ENCODE assay signal across 23 cellular contexts in genomic region chr2:232481322-232482140, GRCh38. TPM values are rescaled to one million over a fixed set of nuclear protein-coding genes. Genes with fewer than 3 reads are reported as not detected.
DNase-seq lines count a peak whose midpoint lies in the region; ATAC-seq and TF ChIP-seq lines count a peak whose summit lies in the region.
"Had no signal": no experiment of that assay in that cellular context is flagged by ENCODE, and none has a peak within 500 bp of the region (broad histone marks: within the 10 kb centered on the region; RNA-seq: fewer than 3 reads in every experiment).

No MANE protein-coding gene starts in this region.

- no peak overlapping the region for H2BK15ac ChIP-seq in neuronal stem cell (ENCODE audit: low read length)

- no peak overlapping the region for H3K4me2 ChIP-seq in neuronal stem cell (ENCODE audit: insufficient read depth, low read length, poor library complexity, severe bottlenecking)

- no peak overlapping the region for H2BK12ac ChIP-seq in neuronal stem cell (ENCODE audit: low read length)

- no peak overlapping the region for H4K91ac ChIP-seq in neuronal stem cell (ENCODE audit: low read depth, low read length, poor library complexity)

- ATAC-seq in activated naive CD4-positive, alpha-beta T cell treated with anti-CD3 and anti-CD28 coated beads, Interleukin-2, amount 50 U/mL, for 72 hours = no peak
- ATAC-seq in GM19455 (IDR thresholded peaks at IDR 0.05; ENCODE audit: unreplicated experiment) = no peak
- ATAC-seq: GM12878, PC-3 had no signal

- H2AK5ac ChIP-seq in neuronal stem cell (ENCODE audit: low read depth, low read length) = peak overlapping the region; percentile 83

- no peak overlapping the region for H3K27ac Mint-ChIP-seq in activated naive CD4-positive, alpha-beta T cell treated with anti-CD3 and anti-CD28 coated beads for 36 hours
- no peak overlapping the region for H3K27ac Mint-ChIP-seq in activated naive CD4-positive, alpha-beta T cell treated with anti-CD3 and anti-CD28 coated beads, Interleukin-2, amount 50 U/mL, for 72 hours
- H3K27ac Mint-ChIP-seq in CD14-positive monocyte (no peak overlapping the region), endodermal cell (no peak overlapping the region)

- DNase-seq in activated naive CD4-positive, alpha-beta T cell treated with anti-CD3 and anti-CD28 coated beads for 36 hours = peak; percentile 1
- DNase-seq in activated naive CD4-positive, alpha-beta T cell treated with anti-CD3 and anti-CD28 coated beads, Interleukin-2, amount 50 U/mL, for 72 hours (ENCODE audit: low spot score in 2 of 2) = no peak
- peak; percentile 20 for DNase-seq in CD14-positive monocyte (ENCODE audit: low spot score)
- peak; percentile 36 for DNase-seq in endodermal cell
- DNase-seq in neuronal stem cell (ENCODE audit: low spot score) = no peak
- no peak for DNase-seq in activated T-cell treated with anti-CD3 and anti-CD28 coated beads, Interleukin-2, amount 50 U/mL, for 1 hour
- DNase-seq in HuH-7.5 (ENCODE audit: low spot score) = no peak
- DNase-seq: DMS 273 treated with DMSO at 0.1 percent for 48 hours, GDM1, GM23248, MV-4-11, NCI-H1436, NCI-H2029, NCI-H2171 treated with DMSO at 0.1 percent for 48 hours, NCI-H774, PC-3 had no signal

- H3K4me3 ChIP-seq in endodermal cell (ENCODE audit: low read length) (no peak overlapping the region), neuronal stem cell (ENCODE audit: low read length in 2 of 2) (no peak overlapping the region)
- H3K4me3 ChIP-seq: GM12878, GM23248 had no signal

- CTCF ChIA-PET in activated naive CD4-positive, alpha-beta T cell treated with anti-CD3 and anti-CD28 coated beads for 36 hours (lab: Charles Lee) = no interaction called here

- H3K9me3 ChIP-seq in endodermal cell (ENCODE audit: control insufficient read depth, low read length) (no peaks in the 10 kb centered on the region), neuronal stem cell (replicated peaks in 1 of 2; ENCODE audit: control insufficient read depth in 2 of 2, insufficient read depth in 1 of 2, low read depth in 1 of 2, low read length in 2 of 2) (peaks cover 0 to 7% of the 10 kb centered on the region in 2 donors)

- no peak overlapping the region for H2BK120ac ChIP-seq in neuronal stem cell (ENCODE audit: low read depth, low read length)

- no peak overlapping the region for H3K4ac ChIP-seq in neuronal stem cell (ENCODE audit: low read length)

- peaks cover 6% of the 10 kb centered on the region for H3K79me1 ChIP-seq in neuronal stem cell (ENCODE audit: low read depth, low read length)

- H3K27me3 ChIP-seq in endodermal cell (ENCODE audit: control insufficient read depth, insufficient read depth, low read length, poor library complexity, severe bottlenecking) (peaks cover 41% of the 10 kb centered on the region), neuronal stem cell (ENCODE audit: control insufficient read depth in 3 of 3, insufficient read depth in 3 of 3, low read depth in 1 of 3, low read length in 3 of 3) (peaks cover 19 to 78% (median 28%) of the 10 kb centered on the region in 3 experiments)

- H3K4me1 ChIP-seq in endodermal cell (ENCODE audit: control insufficient read depth, insufficient read depth, low read length) = no peaks in the 10 kb centered on the region
- H3K4me1 ChIP-seq in neuronal stem cell (ENCODE audit: control insufficient read depth in 2 of 2, insufficient read depth in 1 of 2, low read depth in 1 of 2, low read length in 2 of 2) = peaks cover 0 to 3% of the 10 kb centered on the region in 2 donors

- H3K14ac ChIP-seq in neuronal stem cell (ENCODE audit: low read length) = peak overlapping the region; percentile 47

- peak overlapping the region; percentile 76 for H3K18ac ChIP-seq in neuronal stem cell (ENCODE audit: low read length)

- peak overlapping the region; percentile 43 for H3K23ac ChIP-seq in neuronal stem cell (ENCODE audit: low read depth, low read length, poor library complexity)

- intact Hi-C loops in activated naive CD4-positive, alpha-beta T cell treated with anti-CD3 and anti-CD28 coated beads for 36 hours (cut with micrococcal nuclease) = no loop called here
- intact Hi-C loops in CD14-positive monocyte (cut with micrococcal nuclease) = no loop called here

- WGBS in endodermal cell (ENCODE audit: insufficient coverage in 1 of 2, insufficient read length in 1 of 2), 2 experiments = 90% methylated on average over 15 to 29 of the region's 29 CpGs
- no CpG with 5 or more reads among the region's 29 CpGs for WGBS in neuronal stem cell (ENCODE audit: extremely low coverage in 2 of 2, insufficient read length in 2 of 2, insufficient replicate concordance in 1 of 2), 2 donors

- no peak overlapping the region for H2BK5ac ChIP-seq in neuronal stem cell (ENCODE audit: low read length)

- no peak overlapping the region for H3K27ac ChIP-seq in endodermal cell (ENCODE audit: low read depth, low read length)
- no peak overlapping the region for H3K27ac ChIP-seq in neuronal stem cell (replicated peaks; ENCODE audit: low read length)
- H3K27ac ChIP-seq: C4-2B, GM23248, HL-60, RWPE1 had no signal

- peaks cover 12% of the 10 kb centered on the region for H3K27me3 Mint-ChIP-seq in activated naive CD4-positive, alpha-beta T cell treated with anti-CD3 and anti-CD28 coated beads for 36 hours (ENCODE audit: low read depth)
- peaks cover 19 to 29% (median 25%) of the 10 kb centered on the region in 3 donors for H3K27me3 Mint-ChIP-seq in CD14-positive monocyte (ENCODE audit: low read depth in 3 of 3)
- H3K27me3 Mint-ChIP-seq in endodermal cell (ENCODE audit: insufficient read depth) = peaks cover 45% of the 10 kb centered on the region

- no peaks in the 10 kb centered on the region for H3K36me3 ChIP-seq in endodermal cell (ENCODE audit: control insufficient read depth, insufficient read depth, low read length)
- H3K36me3 ChIP-seq in neuronal stem cell (replicated peaks in 1 of 2; ENCODE audit: control insufficient read depth in 2 of 2, insufficient read depth in 2 of 2, low read length in 2 of 2) = peaks cover 0 to 2% of the 10 kb centered on the region in 2 donors

- H4K8ac ChIP-seq in neuronal stem cell (ENCODE audit: low read depth, low read length) = no peak overlapping the region

- TF ChIP-seq CTCF in CD14-positive monocyte (IDR thresholded peaks at IDR 0.05) (no peak), endodermal cell (conservative IDR thresholded peaks at IDR 0.05) (no peak)

- H3K9me3 Mint-ChIP-seq in activated naive CD4-positive, alpha-beta T cell treated with anti-CD3 and anti-CD28 coated beads for 36 hours = no peaks in the 10 kb centered on the region
- no peaks in the 10 kb centered on the region for H3K9me3 Mint-ChIP-seq in activated naive CD4-positive, alpha-beta T cell treated with anti-CD3 and anti-CD28 coated beads, Interleukin-2, amount 50 U/mL, for 72 hours
- H3K9me3 Mint-ChIP-seq in CD14-positive monocyte (peaks cover 0 to 3% (median 0%) of the 10 kb centered on the region in 7 donors), endodermal cell (no peaks in the 10 kb centered on the region)

- no peak overlapping the region for H3K9ac ChIP-seq in endodermal cell (ENCODE audit: extremely low read depth, low read length, poor library complexity, severe bottlenecking)
- H3K9ac ChIP-seq in neuronal stem cell (ENCODE audit: low read depth, low read length, poor library complexity) = peak overlapping the region; percentile 77
- H3K9ac ChIP-seq: GM23248 had no signal

- no peak overlapping the region for H2AFZ ChIP-seq in neuronal stem cell (ENCODE audit: low read length)
- H2AFZ ChIP-seq: GM23248 had no signal

- H3K36me3 Mint-ChIP-seq in activated naive CD4-positive, alpha-beta T cell treated with anti-CD3 and anti-CD28 coated beads for 36 hours (ENCODE audit: low read depth) = no peaks in the 10 kb centered on the region
- no peaks in the 10 kb centered on the region for H3K36me3 Mint-ChIP-seq in activated naive CD4-positive, alpha-beta T cell treated with anti-CD3 and anti-CD28 coated beads, Interleukin-2, amount 50 U/mL, for 72 hours
- H3K36me3 Mint-ChIP-seq in CD14-positive monocyte (no peaks in the 10 kb centered on the region), endodermal cell (ENCODE audit: low read depth) (no peaks in the 10 kb centered on the region)

- no peak overlapping the region for H3K4me3 Mint-ChIP-seq in activated naive CD4-positive, alpha-beta T cell treated with anti-CD3 and anti-CD28 coated beads for 36 hours
- H3K4me3 Mint-ChIP-seq in CD14-positive monocyte = no peak overlapping the region
- H3K4me3 Mint-ChIP-seq in endodermal cell = no peak overlapping the region

- H3K4me1 Mint-ChIP-seq in activated naive CD4-positive, alpha-beta T cell treated with anti-CD3 and anti-CD28 coated beads for 36 hours (ENCODE audit: low read depth) = peaks cover 3% of the 10 kb centered on the region
- H3K4me1 Mint-ChIP-seq in CD14-positive monocyte = no peaks in the 10 kb centered on the region
- peaks cover 3% of the 10 kb centered on the region for H3K4me1 Mint-ChIP-seq in endodermal cell

RNA-seq across cellular contexts. Expression of gene ECEL1, which starts 6.1 kb away (rescaled TPM):
- under 1 TPM in 1 of 2 experiments, not detected in 1; 0.12 TPM for total RNA-seq in activated naive CD4-positive, alpha-beta T cell treated with anti-CD3 and anti-CD28 coated beads for 36 hours
- total RNA-seq in activated naive CD4-positive, alpha-beta T cell treated with anti-CD3 and anti-CD28 coated beads, Interleukin-2, amount 50 U/mL, for 72 hours = not detected
- not detected for polyA plus RNA-seq in CD14-positive monocyte
- total RNA-seq in endodermal cell = 1 to 10 TPM; 1.6 to 4.6 TPM
- polyA plus RNA-seq in endodermal cell (2013, experiment 1 of 2) = 16.1 TPM
- polyA plus RNA-seq in endodermal cell (2013, experiment 2 of 2) = 12.0 TPM
- 8.2 TPM for polyA plus RNA-seq in neuronal stem cell (2013, experiment 1 of 2)
- polyA plus RNA-seq in neuronal stem cell (2013, experiment 2 of 2) = 7.9 TPM
- total RNA-seq: GM12878, PC-3 had no signal
- polyA plus RNA-seq: GM12878, GM23248 had no signal

RNA-seq across cellular contexts. Expression of gene ALPI, which starts 25.6 kb away (rescaled TPM):
- total RNA-seq in activated naive CD4-positive, alpha-beta T cell treated with anti-CD3 and anti-CD28 coated beads for 36 hours = not detected
- not detected for total RNA-seq in activated naive CD4-positive, alpha-beta T cell treated with anti-CD3 and anti-CD28 coated beads, Interleukin-2, amount 50 U/mL, for 72 hours
- not detected for polyA plus RNA-seq in CD14-positive monocyte
- total RNA-seq in endodermal cell = not detected
- not detected for polyA plus RNA-seq in endodermal cell (2013, experiment 1 of 2)
- not detected for polyA plus RNA-seq in endodermal cell (2013, experiment 2 of 2)
- polyA plus RNA-seq in neuronal stem cell (2013, experiment 1 of 2) = not detected
- not detected for polyA plus RNA-seq in neuronal stem cell (2013, experiment 2 of 2)
- total RNA-seq: A673, GM12878, GM23248, NCI-H460, PC-3 had no signal
- polyA plus RNA-seq: GM12878, GM23248 had no signal

RNA-seq across cellular contexts. Expression of gene PRSS56, which starts 38.7 kb away (rescaled TPM):
- total RNA-seq in activated naive CD4-positive, alpha-beta T cell treated with anti-CD3 and anti-CD28 coated beads for 36 hours = not detected
- not detected for total RNA-seq in activated naive CD4-positive, alpha-beta T cell treated with anti-CD3 and anti-CD28 coated beads, Interleukin-2, amount 50 U/mL, for 72 hours
- polyA plus RNA-seq in CD14-positive monocyte = not detected
- total RNA-seq in endodermal cell = not detected
- polyA plus RNA-seq in endodermal cell (2013, experiment 1 of 2) = 8.4 TPM
- 3.4 TPM for polyA plus RNA-seq in endodermal cell (2013, experiment 2 of 2)
- polyA plus RNA-seq in neuronal stem cell (2013, experiment 1 of 2) = not detected
- polyA plus RNA-seq in neuronal stem cell (2013, experiment 2 of 2) = not detected
- total RNA-seq: A673, GM12878, GM23248, NCI-H460, PC-3 had no signal
- polyA plus RNA-seq: GM12878, GM23248 had no signal

RNA-seq across cellular contexts. Expression of gene CHRND, which starts 44.4 kb away (rescaled TPM):
- total RNA-seq in activated naive CD4-positive, alpha-beta T cell treated with anti-CD3 and anti-CD28 coated beads for 36 hours = not detected
- total RNA-seq in activated naive CD4-positive, alpha-beta T cell treated with anti-CD3 and anti-CD28 coated beads, Interleukin-2, amount 50 U/mL, for 72 hours = not detected
- polyA plus RNA-seq in CD14-positive monocyte = not detected
- total RNA-seq in endodermal cell = under 1 TPM in 1 of 2 donors, not detected in 1; 0.11 TPM
- polyA plus RNA-seq in endodermal cell (2013, experiment 1 of 2) = 1.2 TPM
- polyA plus RNA-seq in endodermal cell (2013, experiment 2 of 2) = 0.70 TPM
- 0.18 TPM for polyA plus RNA-seq in neuronal stem cell (2013, experiment 1 of 2)
- polyA plus RNA-seq in neuronal stem cell (2013, experiment 2 of 2) = 0.14 TPM
- total RNA-seq: A673, GM12878, GM23248, PC-3 had no signal
- polyA plus RNA-seq: GM12878, GM23248 had no signal

RNA-seq across cellular contexts. Expression of gene CHRNG, which starts 58.0 kb away (rescaled TPM):
- not detected for total RNA-seq in activated naive CD4-positive, alpha-beta T cell treated with anti-CD3 and anti-CD28 coated beads for 36 hours
- not detected for total RNA-seq in activated naive CD4-positive, alpha-beta T cell treated with anti-CD3 and anti-CD28 coated beads, Interleukin-2, amount 50 U/mL, for 72 hours
- polyA plus RNA-seq in CD14-positive monocyte = not detected
- not detected for total RNA-seq in endodermal cell
- 0.39 TPM for polyA plus RNA-seq in endodermal cell (2013, experiment 1 of 2)
- polyA plus RNA-seq in endodermal cell (2013, experiment 2 of 2) = 0.33 TPM
- not detected for polyA plus RNA-seq in neuronal stem cell (2013, experiment 1 of 2)
- not detected for polyA plus RNA-seq in neuronal stem cell (2013, experiment 2 of 2)
- total RNA-seq: A673, GM12878, GM23248, NCI-H460, PC-3 had no signal
- polyA plus RNA-seq: GM23248 had no signal

Comparison
In these comparisons a context has a peak if more than half of its experiments do, and no peak if none do; other contexts are left out.
1. DNase-seq: peak in activated naive CD4-positive, alpha-beta T cell treated with anti-CD3 and anti-CD28 coated beads for 36 hours (single experiment), CD14-positive monocyte (single experiment) and endodermal cell (single experiment); none in activated naive CD4-positive, alpha-beta T cell treated with anti-CD3 and anti-CD28 coated beads, Interleukin-2, amount 50 U/mL, for 72 hours (0 of 2), neuronal stem cell (single experiment), activated T-cell treated with anti-CD3 and anti-CD28 coated beads, Interleukin-2, amount 50 U/mL, for 1 hour (single experiment) and HuH-7.5 (single experiment).